Comparison of ENCODE assay signal across 8 cellular contexts in the genomic region with DNA sequence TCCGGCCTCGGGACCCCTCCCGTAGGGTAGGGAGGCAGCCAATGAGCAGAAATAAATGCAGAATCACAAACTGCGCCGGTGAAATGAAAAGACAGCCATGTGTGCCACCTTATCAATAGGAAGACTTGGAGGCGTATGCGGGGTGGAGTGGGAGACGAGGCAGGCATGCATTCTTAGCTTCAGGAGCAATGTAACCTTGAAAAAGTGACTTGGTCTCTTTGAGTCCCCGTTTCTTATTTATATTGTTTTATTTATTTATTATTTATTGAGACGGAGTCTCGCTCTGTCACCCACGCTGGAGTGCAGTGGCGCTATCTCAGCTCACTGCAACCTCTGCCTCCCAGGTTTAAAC. TPM values are rescaled to one million over a fixed set of nuclear protein-coding genes. Genes with fewer than 3 reads are reported as not detected.
DNase-seq lines count a peak whose midpoint lies in the region; ATAC-seq, FAIRE-seq and TF ChIP-seq lines count a peak whose summit lies in the region.

No MANE protein-coding gene starts in this region.

- H3K27me3 Mint-ChIP-seq in activated T-cell treated with anti-CD3 and anti-CD28 coated beads, Interleukin-2, amount 50 U/mL, for 24 hours, result no peaks in the 10 kb centered on the region

- H3K4me1 Mint-ChIP-seq in activated T-cell treated with anti-CD3 and anti-CD28 coated beads, Interleukin-2, amount 50 U/mL, for 24 hours (ENCODE audit: low read depth), result peaks cover 18% of the 10 kb centered on the region

- TF ChIP-seq POLR2A in suprapubic skin (IDR thresholded peaks at IDR 0.05) (no peak), GM12892 (IDR thresholded peaks at IDR 0.05; ENCODE audit: low read depth, low read length) (no peak)

- peak overlapping the region; percentile 71 for H3K4me3 Mint-ChIP-seq in activated T-cell treated with anti-CD3 and anti-CD28 coated beads, Interleukin-2, amount 50 U/mL, for 24 hours

- no peak for TF ChIP-seq EP300 in suprapubic skin (IDR thresholded peaks at IDR 0.05)

- FAIRE-seq in GM12892 (lab: Jason Lieb, UNC), result no peak

- DNase-seq in activated T-cell treated with anti-CD3 and anti-CD28 coated beads, Interleukin-2, amount 50 U/mL, for 24 hours, result no peak
- no peak for DNase-seq in activated T-cell treated with anti-CD3 and anti-CD28 coated beads, Interleukin-2, amount 50 U/mL, for 1 hour
- DNase-seq in WERI-Rb-1, result no peak
- no peak for DNase-seq in left colon
- DNase-seq in suprapubic skin (ENCODE audit: low spot score in 2 of 2), result no peak
- no peak for DNase-seq in GM12892 (ENCODE audit: insufficient read length)
- DNase-seq in GM10266 (ENCODE audit: extremely low spot score), result no peak
- no peak for DNase-seq in brain microvascular endothelial cell

- no peak overlapping the region; the same call in 1 of the 2 replicates for H3K4me3 ChIP-seq in WERI-Rb-1 (ENCODE audit: low read depth, low read length)
- H3K4me3 ChIP-seq in suprapubic skin, result peak overlapping the region; percentile 48
- no peak overlapping the region for H3K4me3 ChIP-seq in brain microvascular endothelial cell (ENCODE audit: low read depth, low read length)

- H3K9me3 ChIP-seq in WERI-Rb-1 (ENCODE audit: severe bottlenecking) (peaks cover 22% of the 10 kb centered on the region), suprapubic skin (no peaks in the 10 kb centered on the region)

- TF ChIP-seq CTCF in WERI-Rb-1 (IDR thresholded peaks at IDR 0.05; ENCODE audit: low read depth, low read length) (no peak), suprapubic skin (IDR thresholded peaks at IDR 0.05) (no peak), GM10266 (IDR thresholded peaks at IDR 0.05; ENCODE audit: control insufficient read depth, insufficient read depth, low read depth, missing control alignments) (no peak), brain microvascular endothelial cell (IDR thresholded peaks at IDR 0.05; ENCODE audit: low read depth, low read length, missing control alignments) (no peak)

- no peak overlapping the region for H3K27ac Mint-ChIP-seq in activated T-cell treated with anti-CD3 and anti-CD28 coated beads, Interleukin-2, amount 50 U/mL, for 24 hours

- intact Hi-C loops in left colon (cut with DNase I, micrococcal nuclease), result no loop called here

- peaks cover 10% of the 10 kb centered on the region for H3K4me1 ChIP-seq in suprapubic skin

- peak; percentile 19 for ATAC-seq in left colon

- H3K36me3 ChIP-seq in WERI-Rb-1 (peaks cover 5% of the 10 kb centered on the region), suprapubic skin (no peaks in the 10 kb centered on the region), brain microvascular endothelial cell (replicated peaks) (peaks cover 11% of the 10 kb centered on the region)

- peak overlapping the region; percentile 83; the same call in 1 of the 2 replicates for H3K27ac ChIP-seq in WERI-Rb-1
- H3K27ac ChIP-seq in suprapubic skin, result no peak overlapping the region
- H3K27ac ChIP-seq in brain microvascular endothelial cell, result no peak overlapping the region

- H3K27me3 ChIP-seq in WERI-Rb-1 (ENCODE audit: insufficient read depth, low read depth, severe bottlenecking), result no peaks in the 10 kb centered on the region
- no peaks in the 10 kb centered on the region for H3K27me3 ChIP-seq in suprapubic skin
- H3K27me3 ChIP-seq in brain microvascular endothelial cell (replicated peaks), result no peaks in the 10 kb centered on the region

- peaks cover 3% of the 10 kb centered on the region for H3K9me3 Mint-ChIP-seq in activated T-cell treated with anti-CD3 and anti-CD28 coated beads, Interleukin-2, amount 50 U/mL, for 24 hours

- in situ Hi-C loops in brain microvascular endothelial cell (cut with HindIII; ENCODE audit: low pct_ligation_motif_present, low sequenced_read_pairs), result no loop called here

- 39% methylated on average over 13 of the region's 13 CpGs for WGBS in suprapubic skin

- H3K36me3 Mint-ChIP-seq in activated T-cell treated with anti-CD3 and anti-CD28 coated beads, Interleukin-2, amount 50 U/mL, for 24 hours (ENCODE audit: low read depth), result no peaks in the 10 kb centered on the region

RNA-seq across cellular contexts. Expression of gene SSC5D, which starts 16.0 kb away (rescaled TPM):
- total RNA-seq in left colon (1 to 10 TPM; 2.6 to 5.8 TPM), suprapubic skin (1 to 10 TPM in 2 of 4 donors, under 1 TPM in 2; 0.57 to 2.1 (median 1.0) TPM)
- polyA plus RNA-seq in GM12892 (2012; ENCODE audit: missing spikeins), result 0.08 TPM

RNA-seq across cellular contexts. Expression of gene NAT14, which starts 19.2 kb away (rescaled TPM):
- 1 to 10 TPM; 4.0 to 4.8 TPM for total RNA-seq in left colon
- 1 to 10 TPM; 2.4 to 4.8 (median 4.0) TPM for total RNA-seq in suprapubic skin
- 12.0 TPM for polyA plus RNA-seq in GM12892 (2012; ENCODE audit: missing spikeins)

RNA-seq across cellular contexts. Expression of gene ZNF628, which starts 27.8 kb away (rescaled TPM):
- total RNA-seq in left colon, result 10 to 100 TPM in 1 of 2 donors, 1 to 10 TPM in 1; 8.0 to 10.3 TPM
- 10 to 100 TPM; 17.3 to 22.9 (median 19.8) TPM for total RNA-seq in suprapubic skin
- 0.13 TPM for polyA plus RNA-seq in GM12892 (2012; ENCODE audit: missing spikeins)

RNA-seq across cellular contexts. Expression of gene SBK2, which starts 32.7 kb away (rescaled TPM):
- total RNA-seq in left colon (not detected), suprapubic skin (not detected)
- not detected for polyA plus RNA-seq in GM12892 (2012; ENCODE audit: missing spikeins)

RNA-seq across cellular contexts. Expression of gene C19orf85, which starts 39.7 kb away (rescaled TPM):
- total RNA-seq in left colon (not detected), suprapubic skin (not detected)
- polyA plus RNA-seq in GM12892 (2012; ENCODE audit: missing spikeins), result not detected
